In genomic region chr10:21841273-21841672, GRCh38 we compare ENCODE assay signal across 1 cellular context.
A peak's percentile ranks its signal among the peaks of the same experiment; 100 is the strongest.
TF ChIP-seq lines count a peak whose summit lies in the region.
"Not testable (repeated sequence)": the region's sequence is repeated elsewhere in the genome, so short reads cannot be mapped to it uniquely, and the experiment has no call there.

No MANE protein-coding gene starts in this region.

- CTCF ChIA-PET in HEK293 (lab: Yijun Ruan, JAX), result not testable (repeated sequence)

- TF ChIP-seq CTCF in HEK293 (tag by site-specific recombination; IDR thresholded peaks at IDR 0.05), result not testable (repeated sequence)

- not testable (repeated sequence) for H3K4me1 ChIP-seq in HEK293 (ENCODE audit: control insufficient read depth, insufficient read depth, low read length)

- not testable (repeated sequence) for H3K4me3 ChIP-seq in HEK293 (ENCODE audit: low read depth, low read length)

- H3K9me3 ChIP-seq in HEK293 (ENCODE audit: control insufficient read depth, insufficient read depth, low read depth, low read length), result not testable (repeated sequence)

- H3K27ac ChIP-seq in HEK293 (ENCODE audit: extremely low read depth, low read depth, low read length), result not testable (repeated sequence)

- POLR2A ChIA-PET in HEK293 (lab: Yijun Ruan, JAX), result interaction anchor here (0.6 kb wide), 1 partner anchor 894 kb away, joined by 3 read pairs; no protein-coding TSS in a partner anchor

- not testable (repeated sequence) for H3K36me3 ChIP-seq in HEK293 (ENCODE audit: control insufficient read depth in 2 of 2, insufficient read depth in 1 of 2, low read length in 2 of 2)

TF ChIP-seq in HEK293, 187 proteins besides CTCF, POLR2A, EP300 and RAD21:
- TF ChIP-seq SCRT1 (tag by site-specific recombination; IDR thresholded peaks at IDR 0.05; ENCODE audit: borderline replicate concordance) (peak; percentile 51; the same call in 1 of the 2 replicates), SCRT2 (tag by site-specific recombination; IDR thresholded peaks at IDR 0.05) (peak; percentile 71)
